Comparison of ENCODE assay signal across 20 cellular contexts in the genomic region with DNA sequence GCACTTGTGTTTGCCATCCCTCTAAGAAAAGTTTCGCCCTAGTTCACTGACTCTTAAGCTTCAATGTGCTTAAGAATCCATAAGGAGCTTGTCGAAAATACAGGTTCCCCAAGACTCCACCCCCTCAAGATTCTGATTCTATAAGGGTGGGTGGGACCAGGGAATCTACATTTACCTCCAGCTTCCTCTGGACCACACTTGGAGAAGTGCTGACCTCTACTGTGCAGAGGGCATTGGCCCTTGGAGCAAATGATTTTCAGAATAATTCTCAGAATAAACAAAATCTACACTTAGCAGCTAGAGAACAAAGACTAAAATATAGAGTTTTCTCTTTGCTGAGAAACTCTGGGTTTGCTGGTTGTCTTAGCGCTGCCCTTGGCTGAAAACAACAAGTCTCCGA. TPM values are rescaled to one million over a fixed set of nuclear protein-coding genes. Genes with fewer than 3 reads are reported as not detected.
DNase-seq lines count a peak whose midpoint lies in the region; ATAC-seq, FAIRE-seq and TF ChIP-seq lines count a peak whose summit lies in the region.
"Had no signal": no experiment of that assay in that cellular context is flagged by ENCODE, and none has a peak within 500 bp of the region (broad histone marks: within the 10 kb centered on the region; RNA-seq: fewer than 3 reads in every experiment).

No MANE protein-coding gene starts in this region.

- no peak for DNase-seq in GM23248
- DNase-seq in OCI-LY7 (ENCODE audit: low spot score) = no peak
- DNase-seq in glutamatergic neuron = no peak
- no peak for DNase-seq in smooth muscle cell (lab: John Stamatoyannopoulos, UW; ENCODE audit: unreplicated experiment)
- DNase-seq in activated CD8-positive, alpha-beta memory T cell treated with anti-CD3 and anti-CD28 coated beads, Interleukin-2, amount 50 U/mL, for 48 hours = no peak
- DNase-seq in RCC 7860 (ENCODE audit: low spot score) = no peak
- DNase-seq: activated T-cell treated with anti-CD3 and anti-CD28 coated beads, Interleukin-2, amount 50 U/mL, for 72 hours; DMS79 treated with DMSO at 0.1 percent for 48 hours; effector CD4-positive, alpha-beta T cell; NCI-H69; stimulated activated CD4-positive, alpha-beta T cell treated with anti-CD3 and anti-CD28 coated beads, Interleukin-2, amount 100 ng/mL, for 24 hours; stimulated activated naive CD4-positive, alpha-beta T cell treated with Interleukin-2 at 50 U/mL for 16 hours; thyroid gland had no signal

- H3K79me2 ChIP-seq in GM23248 (ENCODE audit: insufficient read depth) (no peaks in the 10 kb centered on the region), OCI-LY7 (ENCODE audit: insufficient read depth, low read depth, low read length) (no peaks in the 10 kb centered on the region), smooth muscle cell (ENCODE audit: low read depth) (peaks cover 72% of the 10 kb centered on the region)

- H3K4me3 ChIP-seq in GM23248 = no peak overlapping the region
- H3K4me3 ChIP-seq in OCI-LY7 (ENCODE audit: low read depth, low read length, poor library complexity, severe bottlenecking) = no peak overlapping the region
- H3K4me3 ChIP-seq in smooth muscle cell = no peak overlapping the region
- H3K4me3 ChIP-seq: thyroid gland had no signal

- H3K9me3 ChIP-seq in GM23248 (ENCODE audit: low read depth) = no peaks in the 10 kb centered on the region
- H3K9me3 ChIP-seq in OCI-LY7 (ENCODE audit: low read length) = no peaks in the 10 kb centered on the region
- H3K9me3 ChIP-seq in smooth muscle cell (replicated peaks; ENCODE audit: low read depth) = no peaks in the 10 kb centered on the region
- H3K9me3 ChIP-seq: ascending aorta, thyroid gland had no signal

- 54 to 58% methylated on average over 4 of the region's 4 CpGs for WGBS in GM23248 (ENCODE audit: low coverage in 1 of 2, low lambda C conversion rate in 2 of 2, missing lambda C conversion rate in 2 of 2), 2 experiments
- 30% methylated on average over 4 of the region's 4 CpGs for WGBS in smooth muscle cell (ENCODE audit: low lambda C conversion rate)

- peaks cover 55% of the 10 kb centered on the region for H3K4me1 Mint-ChIP-seq in glutamatergic neuron (ENCODE audit: low read depth, unreplicated experiment)

- in situ Hi-C loops in GM23248 (cut with MboI) = no loop called here

- H2AFZ ChIP-seq in GM23248 (no peak overlapping the region), OCI-LY7 (ENCODE audit: low read length) (peak overlapping the region; percentile 31; the same call in 1 of the 2 replicates), smooth muscle cell (ENCODE audit: low read depth) (no peak overlapping the region)

- peak overlapping the region; percentile 5 for H3K4me2 ChIP-seq in GM23248 (ENCODE audit: unreplicated experiment)
- H3K4me2 ChIP-seq in OCI-LY7 (ENCODE audit: low read length) = peak overlapping the region; percentile 36
- H3K4me2 ChIP-seq in smooth muscle cell = peak overlapping the region; percentile 95

- ATAC-seq in GM19035 (IDR thresholded peaks at IDR 0.05; ENCODE audit: unreplicated experiment) = no peak
- ATAC-seq: activated CD4-positive, CD25-positive, alpha-beta regulatory T cell treated with anti-CD3 and anti-CD28 coated beads, Interleukin-2, amount 50 U/mL, for 24 hours; activated naive CD4-positive, alpha-beta T cell treated with anti-CD3 and anti-CD28 coated beads, Interleukin-2, amount 50 U/mL, for 72 hours; activated T-cell treated with anti-CD3 and anti-CD28 coated beads, Interleukin-2, amount 50 U/mL, for 72 hours; Panc1 had no signal

- no peak overlapping the region for H3K27ac Mint-ChIP-seq in glutamatergic neuron (ENCODE audit: unreplicated experiment)
- H3K27ac Mint-ChIP-seq: activated naive CD4-positive, alpha-beta T cell treated with anti-CD3 and anti-CD28 coated beads, Interleukin-2, amount 50 U/mL, for 72 hours; activated T-cell treated with anti-CD3 and anti-CD28 coated beads, Interleukin-2, amount 50 U/mL, for 72 hours; progenitor cell of endocrine pancreas had no signal

- POLR2A ChIA-PET in OCI-LY7 (lab: Charles Lee) = interaction anchor here (1.0 to 1.4 kb wide), 3 partner anchors 9 to 70 kb away, joined by 3 to 4 read pairs (median 4); a partner anchor contains a TSS

- peaks cover 10% of the 10 kb centered on the region for H3K9me3 Mint-ChIP-seq in glutamatergic neuron (ENCODE audit: unreplicated experiment)
- H3K9me3 Mint-ChIP-seq: activated naive CD4-positive, alpha-beta T cell treated with anti-CD3 and anti-CD28 coated beads, Interleukin-2, amount 50 U/mL, for 72 hours; activated T-cell treated with anti-CD3 and anti-CD28 coated beads, Interleukin-2, amount 50 U/mL, for 72 hours had no signal

- no peak overlapping the region for H3K27ac ChIP-seq in GM23248
- H3K27ac ChIP-seq in OCI-LY7 (ENCODE audit: low read depth, low read length, poor library complexity, severe bottlenecking) = no peak overlapping the region
- peak overlapping the region; percentile 54 for H3K27ac ChIP-seq in smooth muscle cell (ENCODE audit: low read depth)
- H3K27ac ChIP-seq: thyroid gland had no signal

- H3K27me3 ChIP-seq in GM23248 (replicated peaks; ENCODE audit: insufficient read depth) (no peaks in the 10 kb centered on the region), smooth muscle cell (ENCODE audit: low read depth) (no peaks in the 10 kb centered on the region)
- H3K27me3 ChIP-seq: ascending aorta, thyroid gland had no signal

- peak; percentile 30; the same call in 1 of the 2 replicates for TF ChIP-seq CTCF in OCI-LY7 (conservative IDR thresholded peaks at IDR 0.05; ENCODE audit: low read length)
- TF ChIP-seq CTCF in glutamatergic neuron (IDR thresholded peaks at IDR 0.05; ENCODE audit: partially characterized antibody, unreplicated experiment) = no peak
- no peak for TF ChIP-seq CTCF in smooth muscle cell (IDR thresholded peaks at IDR 0.05; ENCODE audit: borderline replicate concordance, insufficient read depth, poor library complexity, severe bottlenecking)

- peak overlapping the region; percentile 30 for H3K4me3 Mint-ChIP-seq in glutamatergic neuron (ENCODE audit: unreplicated experiment)
- H3K4me3 Mint-ChIP-seq: activated T-cell treated with anti-CD3 and anti-CD28 coated beads, Interleukin-2, amount 50 U/mL, for 72 hours had no signal

- H3K36me3 ChIP-seq in GM23248 (ENCODE audit: low read depth) = no peaks in the 10 kb centered on the region
- H3K36me3 ChIP-seq in OCI-LY7 (ENCODE audit: insufficient read depth, low read length) = no peaks in the 10 kb centered on the region
- no peaks in the 10 kb centered on the region for H3K36me3 ChIP-seq in smooth muscle cell (ENCODE audit: low read depth)
- H3K36me3 ChIP-seq: ascending aorta, thyroid gland had no signal

- H3K9ac ChIP-seq in GM23248 (no peak overlapping the region), smooth muscle cell (ENCODE audit: low read depth) (peak overlapping the region; percentile 17)

- no peak for FAIRE-seq in RCC 7860 (lab: Jason Lieb, UNC)
- FAIRE-seq: frontal cortex had no signal

- no peaks in the 10 kb centered on the region for H4K20me1 ChIP-seq in GM23248 (ENCODE audit: insufficient read depth)
- no peaks in the 10 kb centered on the region for H4K20me1 ChIP-seq in OCI-LY7 (ENCODE audit: insufficient read depth, low read length)
- peaks cover 39% of the 10 kb centered on the region for H4K20me1 ChIP-seq in smooth muscle cell (ENCODE audit: low read depth)

- BruUV-seq in OCI-LY7 (replicated peaks; lab: Mats Ljungman, UMichigan) = no TSS peak

- no peaks in the 10 kb centered on the region for H3K36me3 Mint-ChIP-seq in glutamatergic neuron (ENCODE audit: unreplicated experiment)
- H3K36me3 Mint-ChIP-seq: activated naive CD4-positive, alpha-beta T cell treated with anti-CD3 and anti-CD28 coated beads, Interleukin-2, amount 50 U/mL, for 72 hours had no signal

- CTCF ChIA-PET in OCI-LY7 (lab: Charles Lee; ENCODE audit: unreplicated experiment) = interaction anchor here (1.5 to 1.6 kb wide), 2 partner anchors 16 to 70 kb away, joined by 4 to 6 read pairs; no protein-coding TSS in a partner anchor

- peaks cover 10% of the 10 kb centered on the region for H3K27me3 Mint-ChIP-seq in glutamatergic neuron (ENCODE audit: unreplicated experiment)
- H3K27me3 Mint-ChIP-seq: progenitor cell of endocrine pancreas had no signal

- H3K9me2 ChIP-seq in GM23248 (ENCODE audit: insufficient read depth) (no peaks in the 10 kb centered on the region), OCI-LY7 (ENCODE audit: insufficient read depth, low read length) (no peaks in the 10 kb centered on the region)

- H3F3A ChIP-seq in GM23248 (ENCODE audit: insufficient read depth) = no peaks in the 10 kb centered on the region
- no peaks in the 10 kb centered on the region for H3F3A ChIP-seq in smooth muscle cell (ENCODE audit: low read depth)

- intact Hi-C loops in OCI-LY7 (cut with micrococcal nuclease; ENCODE audit: unreplicated experiment) = no loop called here

- H3K4me1 ChIP-seq in GM23248 (ENCODE audit: insufficient read depth) = peaks cover 36% of the 10 kb centered on the region
- peaks cover 52% of the 10 kb centered on the region for H3K4me1 ChIP-seq in OCI-LY7 (ENCODE audit: insufficient read depth, low read length, poor library complexity, severe bottlenecking)
- peaks cover 16% of the 10 kb centered on the region for H3K4me1 ChIP-seq in smooth muscle cell (ENCODE audit: low read depth)

RNA-seq across cellular contexts. Expression of a gene that starts 5.0 kb away (rescaled TPM):
- total RNA-seq in GM23248 (2014; rRNA removed; shearing (Covaris generic)) = 3.2 and 3.9 TPM in 2 replicates
- polyA plus RNA-seq in GM23248 (2016; fragmentation: Nextera tagmentation; extraction: Ambion mirVana) (3.7 and 4.0 TPM in 2 replicates), smooth muscle cell (103 and 119 TPM in 2 replicates)
- 0.75 and 1.1 TPM in 2 replicates for total RNA-seq in OCI-LY7 (2014; rRNA removed; shearing (Covaris generic))
- total RNA-seq in OCI-LY7 (2022) (5.5 and 5.6 TPM in 2 replicates), glutamatergic neuron (ENCODE audit: unreplicated experiment) (55.7 TPM), smooth muscle cell (63.4 and 77.5 TPM in 2 replicates)

RNA-seq across cellular contexts. Expression of a gene that starts 8.7 kb away (rescaled TPM):
- 40.5 and 41.4 TPM in 2 replicates for total RNA-seq in GM23248 (2014; rRNA removed; shearing (Covaris generic))
- polyA plus RNA-seq in GM23248 (2016; fragmentation: Nextera tagmentation; extraction: Ambion mirVana) (67.9 and 74.1 TPM in 2 replicates), smooth muscle cell (63.0 and 64.7 TPM in 2 replicates)
- 9.3 and 11.0 TPM in 2 replicates for total RNA-seq in OCI-LY7 (2014; rRNA removed; shearing (Covaris generic))
- total RNA-seq in OCI-LY7 (2022) (8.7 and 13.6 TPM in 2 replicates), glutamatergic neuron (ENCODE audit: unreplicated experiment) (30.2 TPM), smooth muscle cell (46.5 and 46.9 TPM in 2 replicates)

Comparison
In these comparisons a context has a peak if more than half of its experiments do, and no peak if none do; other contexts are left out.
1. H3K4me2 ChIP-seq: peak in every context shown above with its lines; median percentile 95 in smooth muscle cell; 36 in OCI-LY7; 5 in GM23248.